20 cellular contexts compared by ENCODE assay signal in the genomic region with DNA sequence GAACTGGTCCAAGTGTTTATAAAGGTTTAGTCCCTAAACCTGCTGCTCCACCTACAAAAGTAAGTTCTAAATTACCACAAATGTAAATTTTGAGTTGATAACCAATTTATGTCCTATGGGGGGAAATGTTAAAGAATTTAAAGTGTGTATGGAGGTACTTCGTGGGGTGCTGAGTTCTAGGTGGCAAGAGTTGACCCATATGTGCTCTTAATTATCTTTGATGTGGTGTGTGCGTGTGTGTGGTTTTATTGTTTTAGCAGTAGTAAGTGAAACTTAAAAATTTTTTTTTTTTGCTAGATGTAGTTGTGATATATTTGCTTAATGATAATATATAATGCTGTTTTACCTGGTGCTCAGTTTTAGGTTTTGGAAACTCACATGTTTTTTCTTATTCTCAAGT.
DNase-seq lines count a peak whose midpoint lies in the region; ATAC-seq and TF ChIP-seq lines count a peak whose summit lies in the region.
"Had no signal": no experiment of that assay in that cellular context is flagged by ENCODE, and none has a peak within 500 bp of the region (broad histone marks: within the 10 kb centered on the region; RNA-seq: fewer than 3 reads in every experiment).

No MANE protein-coding gene starts in this region.

- no peaks in the 10 kb centered on the region for H3K9me3 Mint-ChIP-seq in natural killer cell
- H3K9me3 Mint-ChIP-seq in natural killer cell treated with Interleukin-12 subunit alpha and Interleukin-12 subunit beta and Interleukin-15 and Interleukin-18, amount 100 ng/mL, for 72 hours = no peaks in the 10 kb centered on the region
- no peaks in the 10 kb centered on the region for H3K9me3 Mint-ChIP-seq in T-helper 1 cell treated with Interleukin-12 subunit alpha and Interleukin-12 subunit beta and Interleukin-4 antibody, amounts not matched to agents 30 μg/mL and 1 μg/mL, for 36 hours
- H3K9me3 Mint-ChIP-seq in central memory CD8-positive, alpha-beta T cell = no peaks in the 10 kb centered on the region
- H3K9me3 Mint-ChIP-seq: dendritic cell treated with granulocyte-macrophage colony-stimulating factor and Interleukin-4, amounts not matched to agents 40 ng/mL and 50 ng/mL, for 4 days had no signal

- H3K36me3 Mint-ChIP-seq in natural killer cell = peaks cover 20% of the 10 kb centered on the region
- peaks cover 22% of the 10 kb centered on the region for H3K36me3 Mint-ChIP-seq in natural killer cell treated with Interleukin-12 subunit alpha and Interleukin-12 subunit beta and Interleukin-15 and Interleukin-18, amount 100 ng/mL, for 72 hours
- H3K36me3 Mint-ChIP-seq in T-helper 1 cell treated with Interleukin-12 subunit alpha and Interleukin-12 subunit beta and Interleukin-4 antibody, amounts not matched to agents 30 μg/mL and 1 μg/mL, for 36 hours (ENCODE audit: low read depth) = peaks cover 35% of the 10 kb centered on the region
- peaks cover 50% of the 10 kb centered on the region for H3K36me3 Mint-ChIP-seq in central memory CD8-positive, alpha-beta T cell (ENCODE audit: insufficient read depth)

- intact Hi-C loops in natural killer cell (cut with micrococcal nuclease) = no loop called here

- no peak for TF ChIP-seq CTCF in natural killer cell (IDR thresholded peaks at IDR 0.05)

- no peak for DNase-seq in natural killer cell
- DNase-seq in natural killer cell treated with Interleukin-12 subunit alpha and Interleukin-12 subunit beta and Interleukin-15 and Interleukin-18, amount 100 ng/mL, for 72 hours (ENCODE audit: low spot score) = no peak
- DNase-seq in central memory CD8-positive, alpha-beta T cell (ENCODE audit: low spot score in 2 of 2) = no peak
- no peak for DNase-seq in NCI-H2196 treated with DMSO at 0.1 percent for 48 hours (lab: John Stamatoyannopoulos, UW; ENCODE audit: unreplicated experiment)
- DNase-seq in activated effector memory CD4-positive, alpha-beta T cell treated with Interleukin-2 at 50 U/mL for 16 hours = no peak
- DNase-seq in NCI-H526 (lab: John Stamatoyannopoulos, UW) = no peak
- DNase-seq: activated gamma-delta T cell treated with Interleukin-2 at 50 U/mL for 16 hours, GM23248, KBM-7, lower lobe of right lung, MG63, mucosa of descending colon, NCI-H2029 treated with DMSO at 0.1 percent for 48 hours, NCI-H345, NCI-H82, right lobe of liver, SK-N-SH, trophoblast cell had no signal

- ATAC-seq in natural killer cell = peak in 2 of 3 donors; percentile 54 to 57
- ATAC-seq in natural killer cell treated with Interleukin-12 subunit alpha and Interleukin-12 subunit beta and Interleukin-15 and Interleukin-18, amount 100 ng/mL, for 72 hours = no peak
- ATAC-seq in central memory CD8-positive, alpha-beta T cell (replicated peaks; ENCODE audit: extremely low read depth, poor library complexity, severe bottlenecking) = peak; percentile 88
- ATAC-seq: lower lobe of right lung, mucosa of descending colon, right lobe of liver had no signal

- peaks cover 14 to 20% of the 10 kb centered on the region in 2 donors for H3K4me1 Mint-ChIP-seq in natural killer cell
- peaks cover 18 to 28% of the 10 kb centered on the region in 2 donors for H3K4me1 Mint-ChIP-seq in natural killer cell treated with Interleukin-12 subunit alpha and Interleukin-12 subunit beta and Interleukin-15 and Interleukin-18, amount 100 ng/mL, for 72 hours (ENCODE audit: low read depth in 2 of 2)
- H3K4me1 Mint-ChIP-seq in T-helper 1 cell treated with Interleukin-12 subunit alpha and Interleukin-12 subunit beta and Interleukin-4 antibody, amounts not matched to agents 30 μg/mL and 1 μg/mL, for 36 hours (ENCODE audit: low read depth) = peaks cover 20% of the 10 kb centered on the region
- peaks cover 25% of the 10 kb centered on the region for H3K4me1 Mint-ChIP-seq in central memory CD8-positive, alpha-beta T cell

- H3K27me3 Mint-ChIP-seq in natural killer cell (ENCODE audit: low read depth in 2 of 2) = no peaks in the 10 kb centered on the region
- no peaks in the 10 kb centered on the region for H3K27me3 Mint-ChIP-seq in natural killer cell treated with Interleukin-12 subunit alpha and Interleukin-12 subunit beta and Interleukin-15 and Interleukin-18, amount 100 ng/mL, for 72 hours
- H3K27me3 Mint-ChIP-seq in T-helper 1 cell treated with Interleukin-12 subunit alpha and Interleukin-12 subunit beta and Interleukin-4 antibody, amounts not matched to agents 30 μg/mL and 1 μg/mL, for 36 hours (ENCODE audit: low read depth) = no peaks in the 10 kb centered on the region
- no peaks in the 10 kb centered on the region for H3K27me3 Mint-ChIP-seq in central memory CD8-positive, alpha-beta T cell
- H3K27me3 Mint-ChIP-seq: dendritic cell treated with granulocyte-macrophage colony-stimulating factor and Interleukin-4, amounts not matched to agents 40 ng/mL and 50 ng/mL, for 4 days had no signal

- no peak overlapping the region for H3K4me3 Mint-ChIP-seq in natural killer cell
- H3K4me3 Mint-ChIP-seq in natural killer cell treated with Interleukin-12 subunit alpha and Interleukin-12 subunit beta and Interleukin-15 and Interleukin-18, amount 100 ng/mL, for 72 hours = no peak overlapping the region
- no peak overlapping the region for H3K4me3 Mint-ChIP-seq in T-helper 1 cell treated with Interleukin-12 subunit alpha and Interleukin-12 subunit beta and Interleukin-4 antibody, amounts not matched to agents 30 μg/mL and 1 μg/mL, for 36 hours
- H3K4me3 Mint-ChIP-seq in central memory CD8-positive, alpha-beta T cell = no peak overlapping the region
- H3K4me3 Mint-ChIP-seq: dendritic cell treated with granulocyte-macrophage colony-stimulating factor and Interleukin-4, amounts not matched to agents 40 ng/mL and 50 ng/mL, for 4 days had no signal

- H3K27ac Mint-ChIP-seq in natural killer cell = peak overlapping the region; percentile 19 to 63
- H3K27ac Mint-ChIP-seq in natural killer cell treated with Interleukin-12 subunit alpha and Interleukin-12 subunit beta and Interleukin-15 and Interleukin-18, amount 100 ng/mL, for 72 hours = peak overlapping the region in 1 of 2 donors; percentile 58
- peak overlapping the region; percentile 38 for H3K27ac Mint-ChIP-seq in T-helper 1 cell treated with Interleukin-12 subunit alpha and Interleukin-12 subunit beta and Interleukin-4 antibody, amounts not matched to agents 30 μg/mL and 1 μg/mL, for 36 hours
- peak overlapping the region; percentile 72 for H3K27ac Mint-ChIP-seq in central memory CD8-positive, alpha-beta T cell (ENCODE audit: low read depth)
- H3K27ac Mint-ChIP-seq: dendritic cell treated with granulocyte-macrophage colony-stimulating factor and Interleukin-4, amounts not matched to agents 40 ng/mL and 50 ng/mL, for 4 days had no signal

Comparison
In these comparisons a context has a peak if more than half of its experiments do, and no peak if none do; other contexts are left out.
1. ATAC-seq: peak in natural killer cell (2 of 3) and central memory CD8-positive, alpha-beta T cell (single experiment); none in natural killer cell treated with Interleukin-12 subunit alpha and Interleukin-12 subunit beta and Interleukin-15 and Interleukin-18, amount 100 ng/mL, for 72 hours (0 of 2).